Comparison of ENCODE assay signal across 1 cellular context in the genomic region with DNA sequence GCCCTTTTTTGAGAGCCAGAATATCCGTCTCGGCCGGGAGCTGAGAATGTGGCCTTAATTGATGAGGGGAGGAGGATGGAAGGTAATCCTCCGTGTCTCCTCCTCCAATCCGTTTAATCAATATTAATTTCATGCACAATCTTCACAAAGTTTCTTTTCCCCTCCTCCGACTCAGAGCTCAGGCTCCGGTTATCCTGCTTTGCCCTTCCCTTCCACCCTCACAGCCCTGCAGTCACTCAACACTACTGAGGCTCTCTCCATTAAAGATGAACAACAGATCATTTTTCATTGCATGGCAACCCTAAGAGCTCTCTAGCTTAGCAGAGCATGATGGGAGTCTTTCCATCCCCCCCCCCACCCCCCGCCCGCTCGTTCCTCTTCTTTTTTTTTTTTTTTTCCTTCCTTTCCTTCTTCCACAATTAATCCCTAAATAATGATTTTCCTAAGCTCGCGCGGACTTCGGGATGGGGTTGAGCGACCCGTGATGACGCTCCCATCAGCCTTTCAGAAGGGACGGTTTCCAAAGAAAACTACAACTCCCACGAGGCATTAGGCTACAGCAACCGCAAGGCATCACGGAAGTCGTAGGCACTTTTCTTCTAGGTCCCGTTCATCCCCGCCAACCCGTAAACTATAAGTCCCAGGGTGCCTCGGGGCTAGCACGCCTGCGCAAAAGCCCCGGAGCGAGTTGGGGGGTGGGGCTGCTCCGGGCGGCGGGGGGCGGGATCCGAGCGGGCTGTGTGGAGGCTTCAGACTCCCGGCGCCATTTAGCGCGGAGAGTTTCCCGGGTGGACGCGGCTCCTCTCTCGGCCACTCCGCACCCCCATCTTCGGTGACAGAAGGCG.
TF ChIP-seq lines count a peak whose summit lies in the region.

A gene (plus strand): TSS at position 752 of the 845 bp plus-strand sequence. CDS start 987 bp downstream, outside the sequence.

TF ChIP-seq in HepG2, 621 proteins besides CTCF, POLR2A, EP300 and RAD21 (continued from another document):
- 0 out of 2 replicates have a peak, but pooled peaks have one; percentile 29 for TF ChIP-seq NAIF1 (CRISPR knock-in tag; IDR thresholded peaks at IDR 0.05; ENCODE audit: borderline replicate concordance)
- TF ChIP-seq CHD2 (IDR thresholded peaks at IDR 0.05; ENCODE audit: low read depth, low read length), result peak; percentile 66
- TF ChIP-seq, protein P1, sequence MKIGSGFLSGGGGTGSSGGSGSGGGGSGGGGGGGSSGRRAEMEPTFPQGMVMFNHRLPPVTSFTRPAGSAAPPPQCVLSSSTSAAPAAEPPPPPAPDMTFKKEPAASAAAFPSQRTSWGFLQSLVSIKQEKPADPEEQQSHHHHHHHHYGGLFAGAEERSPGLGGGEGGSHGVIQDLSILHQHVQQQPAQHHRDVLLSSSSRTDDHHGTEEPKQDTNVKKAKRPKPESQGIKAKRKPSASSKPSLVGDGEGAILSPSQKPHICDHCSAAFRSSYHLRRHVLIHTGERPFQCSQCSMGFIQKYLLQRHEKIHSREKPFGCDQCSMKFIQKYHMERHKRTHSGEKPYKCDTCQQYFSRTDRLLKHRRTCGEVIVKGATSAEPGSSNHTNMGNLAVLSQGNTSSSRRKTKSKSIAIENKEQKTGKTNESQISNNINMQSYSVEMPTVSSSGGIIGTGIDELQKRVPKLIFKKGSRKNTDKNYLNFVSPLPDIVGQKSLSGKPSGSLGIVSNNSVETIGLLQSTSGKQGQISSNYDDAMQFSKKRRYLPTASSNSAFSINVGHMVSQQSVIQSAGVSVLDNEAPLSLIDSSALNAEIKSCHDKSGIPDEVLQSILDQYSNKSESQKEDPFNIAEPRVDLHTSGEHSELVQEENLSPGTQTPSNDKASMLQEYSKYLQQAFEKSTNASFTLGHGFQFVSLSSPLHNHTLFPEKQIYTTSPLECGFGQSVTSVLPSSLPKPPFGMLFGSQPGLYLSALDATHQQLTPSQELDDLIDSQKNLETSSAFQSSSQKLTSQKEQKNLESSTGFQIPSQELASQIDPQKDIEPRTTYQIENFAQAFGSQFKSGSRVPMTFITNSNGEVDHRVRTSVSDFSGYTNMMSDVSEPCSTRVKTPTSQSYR (CRISPR knock-in tag; IDR thresholded peaks at IDR 0.05; ENCODE audit: borderline replicate concordance), result peak; percentile 77
- TF ChIP-seq HCFC1 (IDR thresholded peaks at IDR 0.05; ENCODE audit: low read depth, low read length), result peak; percentile 98
- TF ChIP-seq ZBTB20 (CRISPR knock-in tag; IDR thresholded peaks at IDR 0.05; ENCODE audit: borderline replicate concordance, low read depth), result 0 out of 2 replicates have a peak, but pooled peaks have one; percentile 13
